In genomic region chr3:9808345-9809037, GRCh38 we compare ENCODE assay signal across 8 cellular contexts. TPM values are rescaled to one million over a fixed set of nuclear protein-coding genes. Genes with fewer than 3 reads are reported as not detected.
DNase-seq lines count a peak whose midpoint lies in the region; ATAC-seq and TF ChIP-seq lines count a peak whose summit lies in the region.

No MANE protein-coding gene starts in this region.

- TF ChIP-seq CTCF in left lung (IDR thresholded peaks at IDR 0.05) (no peak), stomach (IDR thresholded peaks at IDR 0.05) (no peak)

- CTCF ChIA-PET in T-cell (lab: Charles Lee), result interaction anchor here (0.6 to 1.8 kb wide), 5 partner anchors 11 to 125 kb away, joined by 3 to 5 read pairs (median 3); partner anchors contain the start of genes ARPC4 (in 1 of the 2), CRELD1 (in 1 of the 2) and TADA3 (in 1 of the 2)

- H3K4me3 ChIP-seq in left lung, result no peak overlapping the region
- no peak overlapping the region for H3K4me3 ChIP-seq in stomach

- H3K4me1 Mint-ChIP-seq in T-cell, result peaks cover 41 to 55% (median 49%) of the 10 kb centered on the region in 3 donors

- H3K9me3 Mint-ChIP-seq in T-cell, result no peaks in the 10 kb centered on the region

- DNase-seq in COLO668 (lab: John Stamatoyannopoulos, UW; ENCODE audit: unreplicated experiment) (peak; percentile 44), HUDEP-2 (lab: John Stamatoyannopoulos, UW; ENCODE audit: unreplicated experiment in 76 of 76) (peak in 60 of 76 experiments; percentile 7 to 67 (median 35)), T-cell (peak; percentile 24 to 65 (median 50)), astrocyte of the hippocampus (ENCODE audit: low read depth, low spot score) (peak; percentile 39), left lung (peak in 1 of 2 donors; percentile 21), stomach (no peak), mesenteric fat pad (ENCODE audit: low spot score) (no peak)

- peaks cover 30% of the 10 kb centered on the region for H3K36me3 Mint-ChIP-seq in T-cell

- H3K4me3 Mint-ChIP-seq in T-cell, result peak overlapping the region; percentile 25 to 91 (median 90)

- H3K9me3 ChIP-seq in left lung (no peaks in the 10 kb centered on the region), stomach (no peaks in the 10 kb centered on the region)

- H3K27me3 ChIP-seq in left lung, result no peaks in the 10 kb centered on the region
- H3K27me3 ChIP-seq in stomach, result no peaks in the 10 kb centered on the region

- intact Hi-C loops in left lung (cut with DNase I) (no loop called here), stomach (cut with DNase I; ENCODE audit: low total_unique reads) (no loop called here)

- TF ChIP-seq EP300 in stomach (IDR thresholded peaks at IDR 0.05), result no peak

- 50 to 82% (median 70%) methylated on average over 7 of the region's 7 CpGs for WGBS in stomach, 5 donors

- POLR2A ChIA-PET in T-cell (lab: Charles Lee), result interaction anchor here (0.6 to 2.3 kb wide), 2 partner anchors 16 to 23 kb away, joined by 9 to 10 read pairs; partner anchors contain the start of gene ARPC4 (in 1 of the 2)

- H3K27ac Mint-ChIP-seq in T-cell, result peak overlapping the region; percentile 99 to 100

- ATAC-seq in GM19351 (IDR thresholded peaks at IDR 0.05; ENCODE audit: unreplicated experiment) (peak; percentile 72), T-cell (replicated peaks in 1 of 4) (peak; percentile 57 to 77 (median 60)), left lung (no peak)

- no peak for TF ChIP-seq POLR2A in stomach (IDR thresholded peaks at IDR 0.05)

- peaks cover 0 to 52% of the 10 kb centered on the region in 2 donors for H3K36me3 ChIP-seq in left lung
- H3K36me3 ChIP-seq in stomach, result peaks cover 39 to 55% (median 48%) of the 10 kb centered on the region in 4 donors

- H3K27me3 Mint-ChIP-seq in T-cell, result no peaks in the 10 kb centered on the region

- H3K4me1 ChIP-seq in left lung (peaks cover 0 to 23% of the 10 kb centered on the region in 2 donors), stomach (peaks cover 17 to 38% (median 22%) of the 10 kb centered on the region in 4 donors)

- H3K27ac ChIP-seq in left lung, result peak overlapping the region; percentile 96 to 97
- H3K27ac ChIP-seq in stomach, result peak overlapping the region; percentile 94 to 98 (median 96)

RNA-seq across cellular contexts. Expression of gene TTLL3, which starts 1.6 kb away (rescaled TPM):
- total RNA-seq in T-cell (10 to 100 TPM; 59.8 to 94.9 (median 67.4) TPM), left lung (10 to 100 TPM; 30.5 to 33.9 TPM), stomach (100 to 1,000 TPM in 4 of 5 donors, 10 to 100 TPM in 1; 50.3 to 593 (median 210) TPM), mesenteric fat pad (31.0 TPM)
- polyA plus RNA-seq in stomach, result 10 to 100 TPM in 1 of 3 donors, 1 to 10 TPM in 2; 6.7 to 34.0 (median 7.8) TPM

RNA-seq across cellular contexts. Expression of gene ARPC4, which starts 15.6 kb away (rescaled TPM):
- total RNA-seq in T-cell (100 to 1,000 TPM; 144 to 160 (median 147) TPM), left lung (100 to 1,000 TPM; 148 to 193 TPM), stomach (100 to 1,000 TPM in 3 of 5 donors, 10 to 100 TPM in 2; 45.5 to 173 (median 129) TPM), mesenteric fat pad (151 TPM)
- 100 to 1,000 TPM in 2 of 3 donors, 10 to 100 TPM in 1; 69.4 to 180 (median 117) TPM for polyA plus RNA-seq in stomach

RNA-seq across cellular contexts. Expression of gene TADA3, which starts 16.2 kb away (rescaled TPM):
- total RNA-seq in T-cell (10 to 100 TPM; 29.1 to 46.5 (median 41.1) TPM), left lung (10 to 100 TPM; 50.0 to 59.2 TPM), stomach (10 to 100 TPM; 29.2 to 62.6 (median 31.2) TPM), mesenteric fat pad (40.4 TPM)
- 10 to 100 TPM; 36.4 to 62.0 (median 61.0) TPM for polyA plus RNA-seq in stomach

RNA-seq across cellular contexts. Expression of gene RPUSD3, which starts 35.3 kb away (rescaled TPM):
- 10 to 100 TPM; 23.6 to 70.5 (median 64.7) TPM for total RNA-seq in T-cell
- total RNA-seq in left lung, result 10 to 100 TPM; 29.6 to 35.3 TPM
- total RNA-seq in stomach, result 10 to 100 TPM in 4 of 5 donors, 1 to 10 TPM in 1; 6.4 to 62.9 (median 19.3) TPM
- polyA plus RNA-seq in stomach, result 10 to 100 TPM; 28.0 to 30.9 (median 30.5) TPM
- 25.6 TPM for total RNA-seq in mesenteric fat pad

RNA-seq across cellular contexts. Expression of gene CAMK1, which starts 38.7 kb away (rescaled TPM):
- total RNA-seq in T-cell (1 to 10 TPM; 1.1 to 1.7 (median 1.3) TPM), left lung (10 to 100 TPM; 29.1 to 37.5 TPM), stomach (10 to 100 TPM; 14.3 to 61.1 (median 27.4) TPM), mesenteric fat pad (98.6 TPM)
- polyA plus RNA-seq in stomach, result 10 to 100 TPM; 22.9 to 37.2 (median 23.2) TPM

Comparison
In these comparisons a context has a peak if more than half of its experiments do, and no peak if none do; other contexts are left out.
1. DNase-seq: peak in COLO668 (single experiment), HUDEP-2 (60 of 76), T-cell (34 of 34) and astrocyte of the hippocampus (single experiment); none in stomach (single experiment) and mesenteric fat pad (single experiment).